In genomic region chr1:178055779-178056471, GRCh38 we compare ENCODE assay signal across 1 cellular context.
TF ChIP-seq lines count a peak whose summit lies in the region.

No MANE protein-coding gene starts in this region.

TF ChIP-seq in GM23338, 12 proteins besides CTCF, POLR2A, EP300 and RAD21 (continued from another document):
- TF ChIP-seq, protein P1, sequence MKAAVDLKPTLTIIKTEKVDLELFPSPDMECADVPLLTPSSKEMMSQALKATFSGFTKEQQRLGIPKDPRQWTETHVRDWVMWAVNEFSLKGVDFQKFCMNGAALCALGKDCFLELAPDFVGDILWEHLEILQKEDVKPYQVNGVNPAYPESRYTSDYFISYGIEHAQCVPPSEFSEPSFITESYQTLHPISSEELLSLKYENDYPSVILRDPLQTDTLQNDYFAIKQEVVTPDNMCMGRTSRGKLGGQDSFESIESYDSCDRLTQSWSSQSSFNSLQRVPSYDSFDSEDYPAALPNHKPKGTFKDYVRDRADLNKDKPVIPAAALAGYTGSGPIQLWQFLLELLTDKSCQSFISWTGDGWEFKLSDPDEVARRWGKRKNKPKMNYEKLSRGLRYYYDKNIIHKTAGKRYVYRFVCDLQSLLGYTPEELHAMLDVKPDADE (IDR thresholded peaks at IDR 0.05): no peak
- TF ChIP-seq REST (IDR thresholded peaks at IDR 0.05; ENCODE audit: unreplicated experiment) (no peak), EZH2 (IDR thresholded peaks at IDR 0.05; ENCODE audit: low read depth, unreplicated experiment) (no peak)
